Comparison of ENCODE assay signal across 26 cellular contexts in genomic region chr9:37499297-37499696, GRCh38.
"Had no signal": no experiment of that assay in that cellular context is flagged by ENCODE, and none has a peak within 500 bp of the region (broad histone marks: within the 10 kb centered on the region; RNA-seq: fewer than 3 reads in every experiment).

No MANE protein-coding gene starts in this region.

- H3K9me3 Mint-ChIP-seq: naive thymus-derived CD8-positive, alpha-beta T cell; nephron progenitor cell; stimulated activated effector memory CD8-positive, alpha-beta T cell treated with anti-CD3 and anti-CD28 coated beads, Interleukin-12 subunit alpha, Interleukin-12 subunit beta, amount 100 ng/mL, for 72 hours had no signal

- FAIRE-seq: endometrium had no signal

- H3K27ac ChIP-seq: coronary artery, esophagus squamous epithelium, heart right ventricle, lower lobe of right lung, prostate gland, right atrium auricular region, sigmoid colon, suprapubic skin, transverse colon, vagina had no signal

- H3K27me3 Mint-ChIP-seq: naive thymus-derived CD8-positive, alpha-beta T cell had no signal

- H3K4me3 Mint-ChIP-seq: naive thymus-derived CD8-positive, alpha-beta T cell; nephron progenitor cell; stimulated activated effector memory CD8-positive, alpha-beta T cell treated with anti-CD3 and anti-CD28 coated beads, Interleukin-12 subunit alpha, Interleukin-12 subunit beta, amount 100 ng/mL, for 72 hours had no signal

- ATAC-seq: heart right ventricle; left ventricle myocardium superior; lower lobe of right lung; naive thymus-derived CD8-positive, alpha-beta T cell; stimulated activated effector memory CD8-positive, alpha-beta T cell treated with anti-CD3 and anti-CD28 coated beads, Interleukin-12 subunit alpha, Interleukin-12 subunit beta, amount 100 ng/mL, for 72 hours had no signal

- H3K27me3 ChIP-seq: esophagus squamous epithelium, heart right ventricle, right atrium auricular region, sigmoid colon, suprapubic skin, transverse colon, vagina had no signal

- H3K4me1 Mint-ChIP-seq: nephron progenitor cell had no signal

- H3K9me3 ChIP-seq: esophagus squamous epithelium, heart right ventricle, lower lobe of right lung, prostate gland, right atrium auricular region, sigmoid colon, suprapubic skin, transverse colon, vagina had no signal

- H3K4me3 ChIP-seq: coronary artery, esophagus squamous epithelium, heart right ventricle, lower lobe of right lung, prostate gland, right atrium auricular region, sigmoid colon, suprapubic skin, transverse colon, vagina had no signal

- H3K27ac Mint-ChIP-seq: nephron progenitor cell had no signal

- DNase-seq: dermis blood vessel endothelial cell; effector memory CD4-positive, alpha-beta T cell; erythroblast; esophagus squamous epithelium; foreskin melanocyte; glutamatergic neuron; heart right ventricle; hippocampal formation; islet precursor cell; left ventricle myocardium superior; lower lobe of right lung; naive thymus-derived CD8-positive, alpha-beta T cell; nephron progenitor cell; nucleus accumbens; sigmoid colon; stimulated activated CD4-positive, alpha-beta T cell treated with anti-CD3 and anti-CD28 coated beads, Interleukin-2, amount 100 ng/mL, for 24 hours; stimulated activated CD4-positive, alpha-beta T cell treated with anti-CD3 and anti-CD28 coated beads, Interleukin-4, amount 100 ng/mL, for 24 hours; stimulated activated naive CD4-positive, alpha-beta T cell treated with Interleukin-2 at 50 U/mL for 16 hours; transverse colon had no signal

- H3K4me1 ChIP-seq: lower lobe of right lung, prostate gland, right atrium auricular region, sigmoid colon, suprapubic skin, transverse colon, vagina had no signal
